1 cellular context compared by ENCODE assay signal in the genomic region with DNA sequence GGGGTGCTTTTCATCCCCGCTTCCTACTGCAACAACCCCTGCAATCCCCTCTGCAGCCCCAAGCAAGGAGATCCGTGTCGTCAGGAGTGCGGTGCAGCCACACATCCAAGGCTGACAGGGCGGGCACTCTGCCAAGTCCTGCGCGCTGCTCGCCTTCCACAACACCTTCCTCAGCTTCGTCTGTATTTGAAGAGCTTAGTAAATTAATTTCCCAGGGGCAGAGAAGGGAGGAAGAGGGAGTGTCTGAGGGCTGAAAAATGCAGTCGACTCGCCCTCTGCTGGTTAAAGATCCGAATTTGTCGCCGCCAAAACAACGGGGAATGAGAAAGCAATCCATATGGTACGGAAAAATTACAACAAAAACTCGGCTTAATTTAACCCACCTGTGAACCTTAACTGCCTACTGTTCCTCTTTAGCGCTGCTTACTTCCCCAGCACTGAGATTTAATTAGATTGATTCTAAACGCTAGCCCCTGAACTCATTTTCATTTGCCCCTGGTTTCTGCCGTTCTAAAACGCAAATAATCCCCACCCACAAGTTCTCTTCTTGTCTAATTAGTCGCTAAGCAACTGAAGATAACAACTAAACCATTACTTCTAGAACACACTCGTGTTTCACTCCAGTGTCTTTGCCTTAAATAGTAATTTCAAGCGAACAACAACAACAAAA.
TF ChIP-seq lines count a peak whose summit lies in the region.

No MANE protein-coding gene starts in this region.

TF ChIP-seq in endothelial cell of umbilical vein, 7 proteins besides CTCF, POLR2A, EP300 and RAD21 (continued from another document):
- TF ChIP-seq MYC (IDR thresholded peaks at IDR 0.05; ENCODE audit: low read depth, low read length) (no peak), JUN (IDR thresholded peaks at IDR 0.05; ENCODE audit: borderline replicate concordance, insufficient read depth, insufficient read length, low read depth) (no peak), GATA2 (IDR thresholded peaks at IDR 0.05; ENCODE audit: insufficient read depth, insufficient read length, low read depth, low read length) (no peak), EZH2 (IDR thresholded peaks at IDR 0.05; ENCODE audit: borderline replicate concordance, low read depth, low read length, severe bottlenecking) (no peak)
- TF ChIP-seq, protein P1, sequence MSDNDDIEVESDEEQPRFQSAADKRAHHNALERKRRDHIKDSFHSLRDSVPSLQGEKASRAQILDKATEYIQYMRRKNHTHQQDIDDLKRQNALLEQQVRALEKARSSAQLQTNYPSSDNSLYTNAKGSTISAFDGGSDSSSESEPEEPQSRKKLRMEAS (IDR thresholded peaks at IDR 0.05; ENCODE audit: insufficient read depth, insufficient read length), result no peak
